Comparison of ENCODE assay signal across 1 cellular context in the genomic region with DNA sequence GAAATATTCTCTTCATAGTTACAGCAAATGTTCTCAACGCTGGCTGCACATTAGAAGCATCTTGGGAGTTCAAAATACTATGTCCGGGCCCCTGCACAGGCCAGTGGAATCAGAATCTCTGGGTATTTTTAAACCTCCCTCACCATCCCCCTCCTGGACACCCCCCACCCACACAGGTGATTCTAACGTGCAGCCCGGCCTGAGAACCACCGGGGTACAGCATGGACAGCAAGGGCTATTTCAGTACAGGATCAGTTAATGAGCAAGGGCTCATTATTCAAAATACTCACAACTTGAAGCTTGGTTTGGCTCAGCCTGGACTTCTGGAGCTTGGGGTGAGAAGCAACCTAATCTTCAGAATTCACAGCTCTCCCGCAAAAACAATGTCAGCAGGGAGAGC.
A peak's percentile ranks its signal among the peaks of the same experiment; 100 is the strongest.
TF ChIP-seq lines count a peak whose summit lies in the region.

No MANE protein-coding gene starts in this region.

TF ChIP-seq in GM12878, 131 proteins besides CTCF, POLR2A, EP300 and RAD21 (continued from another document):
- TF ChIP-seq E2F4 (IDR thresholded peaks at IDR 0.05; ENCODE audit: low read depth, low read length), result no peak
- TF ChIP-seq ATF2 (IDR thresholded peaks at IDR 0.05; ENCODE audit: low read length), result 0 out of 2 replicates have a peak, but pooled peaks have one; percentile 24
- TF ChIP-seq NFIC (IDR thresholded peaks at IDR 0.05; ENCODE audit: low read depth, low read length), result peak; percentile 41; the same call in 1 of the 2 replicates
TF ChIP-seq in GM12878: peak in this region for 12.
